In genomic region chr5:63375851-63376250, GRCh38 we compare ENCODE assay signal across 8 cellular contexts.
"Had no signal": no experiment of that assay in that cellular context is flagged by ENCODE, and none has a peak within 500 bp of the region (broad histone marks: within the 10 kb centered on the region; RNA-seq: fewer than 3 reads in every experiment).

No MANE protein-coding gene starts in this region.

- H3K36me3 ChIP-seq: HAP-1 had no signal

- H3K4me2 ChIP-seq: GM23338 had no signal

- ATAC-seq: GM23338, HCT116, K562 had no signal

- FAIRE-seq: HTR-8/SVneo, K562 had no signal

- H3K27ac Mint-ChIP-seq: GM23338, HFFc6 had no signal

- DNase-seq: H7, HFFc6, IMR-90 had no signal

- H3K4me1 Mint-ChIP-seq: GM23338 had no signal

- H3K4me1 ChIP-seq: HAP-1 had no signal

- H3K4me3 ChIP-seq: GM23338, HAP-1, K562 had no signal

- H3K4me3 Mint-ChIP-seq: GM23338, HFFc6 had no signal

- H3K9me3 ChIP-seq: HAP-1 had no signal

- H2AFZ ChIP-seq: GM23338 had no signal

- H3K9me3 Mint-ChIP-seq: GM23338 had no signal
